1 cellular context compared by ENCODE assay signal in genomic region chr18:48962857-48963554, GRCh38.
TF ChIP-seq lines count a peak whose summit lies in the region.

No MANE protein-coding gene starts in this region.

TF ChIP-seq in endothelial cell of umbilical vein, 7 proteins besides CTCF, POLR2A, EP300 and RAD21:
- TF ChIP-seq FOS (IDR thresholded peaks at IDR 0.05; ENCODE audit: borderline replicate concordance, insufficient read depth, low read length): no peak
- no peak for TF ChIP-seq JUN (IDR thresholded peaks at IDR 0.05; ENCODE audit: borderline replicate concordance, insufficient read depth, insufficient read length, low read depth)
- TF ChIP-seq GATA2 (IDR thresholded peaks at IDR 0.05; ENCODE audit: insufficient read depth, insufficient read length, low read depth, low read length): no peak
- TF ChIP-seq MAX (IDR thresholded peaks at IDR 0.05; ENCODE audit: insufficient read depth, insufficient read length): no peak
- no peak for TF ChIP-seq EZH2 (IDR thresholded peaks at IDR 0.05; ENCODE audit: borderline replicate concordance, low read depth, low read length, severe bottlenecking)
- TF ChIP-seq MYC (IDR thresholded peaks at IDR 0.05; ENCODE audit: low read depth, low read length): no peak
- no peak for TF ChIP-seq POLR2AphosphoS5 (IDR thresholded peaks at IDR 0.05; ENCODE audit: insufficient read depth, low read depth, low read length)
